In genomic region chr2:73269686-73270465, GRCh38 we compare ENCODE assay signal across 11 cellular contexts. TPM values are rescaled to one million over a fixed set of nuclear protein-coding genes. Genes with fewer than 3 reads are reported as not detected.
A peak's percentile ranks its signal among the peaks of the same experiment; 100 is the strongest.
DNase-seq lines count a peak whose midpoint lies in the region; ATAC-seq and TF ChIP-seq lines count a peak whose summit lies in the region.
"Had no signal": no experiment of that assay in that cellular context is flagged by ENCODE, and none has a peak within 500 bp of the region (broad histone marks: within the 10 kb centered on the region; RNA-seq: fewer than 3 reads in every experiment).

No MANE protein-coding gene starts in this region.

- peaks cover 12% of the 10 kb centered on the region for H3K4me1 Mint-ChIP-seq in T-helper 2 cell treated with Interferon-gamma antibody and Interleukin-4, amounts not matched to agents 5 μg/mL and 100 μg/mL, for 36 hours (ENCODE audit: low read depth)

- TF ChIP-seq POLR2A in ovary (IDR thresholded peaks at IDR 0.05) = no peak

- H3K27me3 ChIP-seq in GM23248 (replicated peaks; ENCODE audit: insufficient read depth) (peaks cover 20% of the 10 kb centered on the region), ovary (no peaks in the 10 kb centered on the region)

- H3K9me3 ChIP-seq in GM23248 (ENCODE audit: low read depth) = no peaks in the 10 kb centered on the region
- H3K9me3 ChIP-seq in ovary = no peaks in the 10 kb centered on the region

- peak; percentile 8 for ATAC-seq in GM19043 (IDR thresholded peaks at IDR 0.05; ENCODE audit: low read depth, unreplicated experiment)

- no peak for TF ChIP-seq EP300 in ovary (IDR thresholded peaks at IDR 0.05)

- no peaks in the 10 kb centered on the region for H3K27me3 Mint-ChIP-seq in T-helper 2 cell treated with Interferon-gamma antibody and Interleukin-4, amounts not matched to agents 5 μg/mL and 100 μg/mL, for 36 hours (ENCODE audit: low read depth)
- H3K27me3 Mint-ChIP-seq: stimulated activated naive CD8-positive, alpha-beta T cell treated with anti-CD3 and anti-CD28 coated beads, Interleukin-15, Interleukin-2, amounts not matched to agents 100 ng/mL and 50 ng/mL, for 24 hours had no signal

- peak overlapping the region; percentile 49 for H3K27ac Mint-ChIP-seq in T-helper 2 cell treated with Interferon-gamma antibody and Interleukin-4, amounts not matched to agents 5 μg/mL and 100 μg/mL, for 36 hours
- H3K27ac Mint-ChIP-seq: stimulated activated naive CD8-positive, alpha-beta T cell treated with anti-CD3 and anti-CD28 coated beads, Interleukin-15, Interleukin-2, amounts not matched to agents 100 ng/mL and 50 ng/mL, for 24 hours had no signal

- H3K36me3 Mint-ChIP-seq in T-helper 2 cell treated with Interferon-gamma antibody and Interleukin-4, amounts not matched to agents 5 μg/mL and 100 μg/mL, for 36 hours (ENCODE audit: low read depth) = peaks cover 5% of the 10 kb centered on the region

- no peak overlapping the region for H3K9ac ChIP-seq in GM23248

- no peaks in the 10 kb centered on the region for H3K79me2 ChIP-seq in GM23248 (ENCODE audit: insufficient read depth)

- no peaks in the 10 kb centered on the region for H4K20me1 ChIP-seq in GM23248 (ENCODE audit: insufficient read depth)

- H3K36me3 ChIP-seq in GM23248 (ENCODE audit: low read depth) (no peaks in the 10 kb centered on the region), ovary (no peaks in the 10 kb centered on the region)

- H3K27ac ChIP-seq in 22Rv1 (peak overlapping the region; percentile 93), GM23248 (no peak overlapping the region), ovary (no peak overlapping the region)

- H2AFZ ChIP-seq in GM23248 = no peak overlapping the region

- no peaks in the 10 kb centered on the region for H3K9me3 Mint-ChIP-seq in T-helper 2 cell treated with Interferon-gamma antibody and Interleukin-4, amounts not matched to agents 5 μg/mL and 100 μg/mL, for 36 hours
- H3K9me3 Mint-ChIP-seq: stimulated activated naive CD8-positive, alpha-beta T cell treated with anti-CD3 and anti-CD28 coated beads, Interleukin-15, Interleukin-2, amounts not matched to agents 100 ng/mL and 50 ng/mL, for 24 hours had no signal

- no peak for DNase-seq in T-helper 2 cell treated with Interferon-gamma antibody and Interleukin-4, amounts not matched to agents 5 μg/mL and 100 μg/mL, for 36 hours (ENCODE audit: low spot score)
- DNase-seq in GM23248 (no peak), AG20443 (ENCODE audit: low spot score) (no peak), dermis blood vessel endothelial cell (no peak), ovary (no peak)
- DNase-seq: DND-41 had no signal

- WGBS in GM23248 (ENCODE audit: low coverage in 1 of 2, low lambda C conversion rate in 2 of 2, missing lambda C conversion rate in 2 of 2), 2 experiments = 24 to 30% methylated on average over 19 to 20 of the region's 22 CpGs
- 33 to 63% (median 44%) methylated on average over 22 of the region's 22 CpGs for WGBS in ovary, 3 donors

- H3K4me2 ChIP-seq in GM23248 (ENCODE audit: unreplicated experiment) = no peak overlapping the region

- H3K4me1 ChIP-seq in GM23248 (ENCODE audit: insufficient read depth) = no peaks in the 10 kb centered on the region
- H3K4me1 ChIP-seq in ovary (ENCODE audit: insufficient read depth) = peaks cover 3% of the 10 kb centered on the region

- no peaks in the 10 kb centered on the region for H3K9me2 ChIP-seq in GM23248 (ENCODE audit: insufficient read depth)

- intact Hi-C loops in ovary (cut with DNase I) = no loop called here

- no peak for TF ChIP-seq CTCF in 22Rv1 (IDR thresholded peaks at IDR 0.05)
- TF ChIP-seq CTCF in ovary (IDR thresholded peaks at IDR 0.05) = no peak

- peak overlapping the region; percentile 27 for H3K4me3 ChIP-seq in iPS-11a (ENCODE audit: low read depth, low read length)
- no peak overlapping the region for H3K4me3 ChIP-seq in GM23248
- no peak overlapping the region for H3K4me3 ChIP-seq in ovary

- in situ Hi-C loops in GM23248 (cut with MboI) = no loop called here

- H3F3A ChIP-seq in GM23248 (ENCODE audit: insufficient read depth) = 0 out of 2 replicates have a peak, but pooled peaks cover 4% of the 10 kb centered on the region

- peak overlapping the region; percentile 73 for H3K4me3 Mint-ChIP-seq in T-helper 2 cell treated with Interferon-gamma antibody and Interleukin-4, amounts not matched to agents 5 μg/mL and 100 μg/mL, for 36 hours
- H3K4me3 Mint-ChIP-seq: stimulated activated naive CD8-positive, alpha-beta T cell treated with anti-CD3 and anti-CD28 coated beads, Interleukin-15, Interleukin-2, amounts not matched to agents 100 ng/mL and 50 ng/mL, for 24 hours had no signal

RNA-seq across cellular contexts. Expression of gene FBXO41, which starts 14.4 kb away (rescaled TPM):
- 1.0 and 1.1 TPM in 2 replicates for total RNA-seq in GM23248 (2014; rRNA removed; shearing (Covaris generic))
- 0.38 and 0.44 TPM in 2 replicates for polyA plus RNA-seq in GM23248 (2016; fragmentation: Nextera tagmentation; extraction: Ambion mirVana)
- 0.19 and 0.34 TPM in 2 replicates for total RNA-seq in dermis blood vessel endothelial cell
- 1 to 10 TPM; 1.7 to 3.1 (median 3.0) TPM for total RNA-seq in ovary
- 1 to 10 TPM; 2.4 to 2.9 TPM for polyA plus RNA-seq in ovary

RNA-seq across cellular contexts. Expression of gene EGR4, which starts 23.5 kb away (rescaled TPM):
- total RNA-seq in GM23248 (2014; rRNA removed; shearing (Covaris generic)) = not detected in 2 replicates
- polyA plus RNA-seq in GM23248 (2016; fragmentation: Nextera tagmentation; extraction: Ambion mirVana) (0.08 TPM in 1 of 2 replicates, not detected in the other), ovary (under 1 TPM in 1 of 2 donors, not detected in 1; 0.04 TPM)
- total RNA-seq in dermis blood vessel endothelial cell (not detected in 2 replicates), ovary (under 1 TPM in 1 of 7 donors, not detected in 6; 0.13 TPM)
- total RNA-seq: endothelial cell of umbilical vein had no signal
- polyA plus RNA-seq: endothelial cell of umbilical vein had no signal

RNA-seq across cellular contexts. Expression of gene CCT7, which starts 35.8 kb away (rescaled TPM):
- 272 and 316 TPM in 2 replicates for total RNA-seq in GM23248 (2014; rRNA removed; shearing (Covaris generic))
- polyA plus RNA-seq in GM23248 (2016; fragmentation: Nextera tagmentation; extraction: Ambion mirVana) = 213 and 225 TPM in 2 replicates
- total RNA-seq in dermis blood vessel endothelial cell = 338 and 453 TPM in 2 replicates
- total RNA-seq in ovary = 100 to 1,000 TPM; 143 to 272 (median 220) TPM
- polyA plus RNA-seq in ovary = 100 to 1,000 TPM; 157 to 289 TPM

RNA-seq across cellular contexts. Expression of gene PRADC1, which starts 36.8 kb away (rescaled TPM):
- total RNA-seq in GM23248 (2014; rRNA removed; shearing (Covaris generic)) = 40.7 and 44.3 TPM in 2 replicates
- polyA plus RNA-seq in GM23248 (2016; fragmentation: Nextera tagmentation; extraction: Ambion mirVana) (46.7 and 47.8 TPM in 2 replicates), ovary (10 to 100 TPM in 1 of 2 donors, 1 to 10 TPM in 1; 9.7 to 11.8 TPM)
- total RNA-seq in dermis blood vessel endothelial cell (19.8 and 29.4 TPM in 2 replicates), ovary (10 to 100 TPM in 6 of 7 donors, 1 to 10 TPM in 1; 7.7 to 19.7 (median 12.2) TPM)

RNA-seq across cellular contexts. Expression of gene SMYD5, which starts 55.8 kb away (rescaled TPM):
- 20.1 and 33.0 TPM in 2 replicates for total RNA-seq in GM23248 (2014; rRNA removed; shearing (Covaris generic))
- polyA plus RNA-seq in GM23248 (2016; fragmentation: Nextera tagmentation; extraction: Ambion mirVana) (15.0 and 17.5 TPM in 2 replicates), ovary (10 to 100 TPM; 18.2 to 21.6 TPM)
- total RNA-seq in dermis blood vessel endothelial cell (22.6 and 26.5 TPM in 2 replicates), ovary (10 to 100 TPM; 14.1 to 37.9 (median 27.3) TPM)
